ENCODE assay signal across 8 cellular contexts in genomic region chr19:43620061-43621001, GRCh38. TPM values are rescaled to one million over a fixed set of nuclear protein-coding genes. Genes with fewer than 3 reads are reported as not detected.
A peak's percentile ranks its signal among the peaks of the same experiment; 100 is the strongest.
DNase-seq lines count a peak whose midpoint lies in the region; ATAC-seq, FAIRE-seq and TF ChIP-seq lines count a peak whose summit lies in the region.

No MANE protein-coding gene starts in this region.

- CTCF ChIA-PET in activated B cell treated with CpG ODN at 0.5 μM for 24 hours (lab: Charles Lee): no interaction called here

- H3K36me3 Mint-ChIP-seq in activated B cell treated with CpG ODN at 0.5 μM for 24 hours (ENCODE audit: low read depth) (peaks cover 10% of the 10 kb centered on the region), endothelial cell (ENCODE audit: low read depth, unreplicated experiment) (peaks cover 12% of the 10 kb centered on the region)

- ATAC-seq in activated B cell treated with CpG ODN at 0.5 μM for 24 hours (ENCODE audit: low read depth): peak; percentile 1
- no peak for ATAC-seq in pancreas
- no peak for ATAC-seq in omental fat pad (ENCODE audit: low FRiP score)

- no peak for TF ChIP-seq CTCF in activated B cell treated with CpG ODN at 0.5 μM for 24 hours (IDR thresholded peaks at IDR 0.05)
- no peak for TF ChIP-seq CTCF in endothelial cell (IDR thresholded peaks at IDR 0.05; ENCODE audit: unreplicated experiment)
- TF ChIP-seq CTCF in pancreas (IDR thresholded peaks at IDR 0.05): no peak
- no peak for TF ChIP-seq CTCF in omental fat pad (IDR thresholded peaks at IDR 0.05)

- H3K36me3 ChIP-seq in H7 (replicated peaks; ENCODE audit: control insufficient read depth, insufficient read depth, low read length) (0 out of 2 replicates have a peak, but pooled peaks cover 1% of the 10 kb centered on the region), pancreas (no peaks in the 10 kb centered on the region)

- no peak for DNase-seq in H7
- no peak for DNase-seq in activated B cell treated with CpG ODN at 0.5 μM for 24 hours
- no peak for DNase-seq in endothelial cell (ENCODE audit: low spot score)
- peak in 2 of 6 donors; percentile 88 to 94 for DNase-seq in pancreas
- DNase-seq in medulla oblongata (ENCODE audit: extremely low spot score): no peak
- DNase-seq in iPS-NIHi11 (ENCODE audit: low spot score): no peak
- no peak for DNase-seq in NCI-H1092 (lab: John Stamatoyannopoulos, UW)
- no peak for DNase-seq in omental fat pad (ENCODE audit: low spot score)

- no peaks in the 10 kb centered on the region for H3K9me3 ChIP-seq in pancreas

- H3K9me3 Mint-ChIP-seq in activated B cell treated with CpG ODN at 0.5 μM for 24 hours (no peaks in the 10 kb centered on the region), endothelial cell (ENCODE audit: unreplicated experiment) (no peaks in the 10 kb centered on the region)

- peak overlapping the region; percentile 94 for H3K4me3 Mint-ChIP-seq in activated B cell treated with CpG ODN at 0.5 μM for 24 hours
- peak overlapping the region; percentile 94 for H3K4me3 Mint-ChIP-seq in endothelial cell (ENCODE audit: unreplicated experiment)

- H3K4me1 ChIP-seq in pancreas: peaks cover 0 to 7% (median 0%) of the 10 kb centered on the region in 3 donors

- FAIRE-seq in pancreas (lab: Jason Lieb, UNC): no peak

- WGBS in pancreas, 2 donors: 32 to 41% methylated on average over 23 of the region's 23 CpGs

- POLR2A ChIA-PET in activated B cell treated with CpG ODN at 0.5 μM for 24 hours (lab: Charles Lee): interaction anchor here (0.7 to 1.7 kb wide), 6 partner anchors 14 to 144 kb away, joined by 3 to 8 read pairs (median 6); partner anchors contain the start of genes SMG9 and ZNF576

- peak overlapping the region; percentile 90 to 94 (median 91) for H3K27ac ChIP-seq in pancreas

- H3K4me3 ChIP-seq in H7 (ENCODE audit: insufficient read depth, low read depth, low read length) (peak overlapping the region; percentile 73), pancreas (peak overlapping the region; percentile 69 to 80 (median 70))

- H3K27me3 ChIP-seq in H7 (ENCODE audit: control insufficient read depth, insufficient read depth, low read length): no peaks in the 10 kb centered on the region
- no peaks in the 10 kb centered on the region for H3K27me3 ChIP-seq in pancreas

- H3K27me3 Mint-ChIP-seq in activated B cell treated with CpG ODN at 0.5 μM for 24 hours (no peaks in the 10 kb centered on the region), endothelial cell (ENCODE audit: unreplicated experiment) (peaks cover 10% of the 10 kb centered on the region)

- H3K4me1 Mint-ChIP-seq in activated B cell treated with CpG ODN at 0.5 μM for 24 hours (peaks cover 27% of the 10 kb centered on the region), endothelial cell (ENCODE audit: unreplicated experiment) (peaks cover 13% of the 10 kb centered on the region)

- intact Hi-C loops in activated B cell treated with CpG ODN at 0.5 μM for 24 hours (cut with micrococcal nuclease) (no loop called here), pancreas (cut with DNase I) (no loop called here)

- H3K27ac Mint-ChIP-seq in activated B cell treated with CpG ODN at 0.5 μM for 24 hours (peak overlapping the region; percentile 96), endothelial cell (ENCODE audit: unreplicated experiment) (peak overlapping the region; percentile 89)

RNA-seq across cellular contexts. Expression of gene ZNF428, which starts 0.9 kb away (rescaled TPM):
- 59.0 and 70.5 TPM in 2 replicates for total RNA-seq in H7 (2014; rRNA removed; shearing (Covaris generic))
- total RNA-seq in activated B cell treated with CpG ODN at 0.5 μM for 24 hours (26.2 and 29.1 TPM in 2 replicates), endothelial cell (ENCODE audit: unreplicated experiment) (97.7 TPM), pancreas (10 to 100 TPM; 12.0 to 23.7 (median 17.4) TPM), omental fat pad (10 to 100 TPM; 15.4 to 22.1 (median 16.2) TPM)
- polyA plus RNA-seq in pancreas: 10 to 100 TPM; 35.9 to 55.0 TPM

RNA-seq across cellular contexts. Expression of gene SRRM5, which starts 8.4 kb away (rescaled TPM):
- total RNA-seq in H7 (2014; rRNA removed; shearing (Covaris generic)): 0.21 and 0.26 TPM in 2 replicates
- total RNA-seq in activated B cell treated with CpG ODN at 0.5 μM for 24 hours (0.29 and 0.42 TPM in 2 replicates), endothelial cell (ENCODE audit: unreplicated experiment) (0.26 TPM), pancreas (under 1 TPM in 4 of 6 donors, not detected in 2; 0.06 to 0.28 (median 0.22) TPM), omental fat pad (under 1 TPM in 3 of 4 donors, not detected in 1; 0.12 to 0.46 (median 0.38) TPM)
- polyA plus RNA-seq in pancreas: 1 to 10 TPM in 1 of 2 donors, under 1 TPM in 1; 0.87 to 1.3 TPM

RNA-seq across cellular contexts. Expression of gene CADM4, which starts 19.3 kb away (rescaled TPM):
- 9.9 and 12.3 TPM in 2 replicates for total RNA-seq in H7 (2014; rRNA removed; shearing (Covaris generic))
- total RNA-seq in activated B cell treated with CpG ODN at 0.5 μM for 24 hours: 0.95 TPM in 1 of 2 replicates, not detected in the other
- total RNA-seq in endothelial cell (ENCODE audit: unreplicated experiment): 21.1 TPM
- total RNA-seq in pancreas: 10 to 100 TPM in 2 of 6 donors, 1 to 10 TPM in 4; 5.9 to 11.3 (median 7.5) TPM
- 10 to 100 TPM in 1 of 2 donors, 1 to 10 TPM in 1; 9.8 to 10.5 TPM for polyA plus RNA-seq in pancreas
- 1 to 10 TPM in 3 of 4 donors, under 1 TPM in 1; 0.79 to 3.5 (median 2.5) TPM for total RNA-seq in omental fat pad

RNA-seq across cellular contexts. Expression of gene ZNF576, which starts 23.9 kb away (rescaled TPM):
- 12.3 and 18.6 TPM in 2 replicates for total RNA-seq in H7 (2014; rRNA removed; shearing (Covaris generic))
- total RNA-seq in activated B cell treated with CpG ODN at 0.5 μM for 24 hours (14.5 and 17.3 TPM in 2 replicates), endothelial cell (ENCODE audit: unreplicated experiment) (10.7 TPM), pancreas (1 to 10 TPM; 5.2 to 8.6 (median 6.2) TPM), omental fat pad (10 to 100 TPM; 12.3 to 15.0 (median 13.3) TPM)
- 1 to 10 TPM; 7.5 to 8.4 TPM for polyA plus RNA-seq in pancreas

RNA-seq across cellular contexts. Expression of gene IRGQ, which starts 24.4 kb away (rescaled TPM):
- 11.2 and 16.5 TPM in 2 replicates for total RNA-seq in H7 (2014; rRNA removed; shearing (Covaris generic))
- total RNA-seq in activated B cell treated with CpG ODN at 0.5 μM for 24 hours (13.1 and 14.1 TPM in 2 replicates), endothelial cell (ENCODE audit: unreplicated experiment) (48.6 TPM), pancreas (10 to 100 TPM in 3 of 6 donors, 1 to 10 TPM in 3; 8.2 to 14.7 (median 11.0) TPM), omental fat pad (10 to 100 TPM; 14.4 to 24.0 (median 17.6) TPM)
- polyA plus RNA-seq in pancreas: 1 to 10 TPM; 4.3 to 6.1 TPM
